1 cellular context compared by ENCODE assay signal in the genomic region with DNA sequence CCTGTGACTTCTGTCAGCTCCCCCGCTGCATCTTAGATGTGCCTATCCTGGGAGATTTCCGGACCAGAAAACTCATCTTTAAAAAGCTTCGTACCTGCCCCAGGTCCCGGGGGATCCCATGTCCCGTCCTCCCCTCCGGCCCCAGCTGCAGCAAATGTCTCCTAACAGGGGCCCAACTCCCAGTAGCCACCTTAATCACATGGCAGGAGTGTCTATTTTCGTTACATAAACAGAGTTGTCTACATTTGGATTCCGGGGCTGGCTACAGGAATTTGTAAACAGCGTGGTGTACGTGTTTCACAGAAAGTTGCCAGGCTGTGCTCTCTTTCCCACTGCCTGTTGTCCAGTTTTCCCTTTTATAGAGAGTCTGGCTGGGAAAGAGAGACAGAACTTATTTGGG.
TF ChIP-seq lines count a peak whose summit lies in the region.

No MANE protein-coding gene starts in this region.

TF ChIP-seq in HepG2, 621 proteins besides CTCF, POLR2A, EP300 and RAD21:
- no peak for TF ChIP-seq MIER3 (CRISPR knock-in tag; IDR thresholded peaks at IDR 0.05; ENCODE audit: borderline replicate concordance)
- 0 out of 2 replicates have a peak, but pooled peaks have one; percentile 18 for TF ChIP-seq SAP130 (CRISPR knock-in tag; IDR thresholded peaks at IDR 0.05; ENCODE audit: low read depth)
